Comparison of ENCODE assay signal across 9 cellular contexts in the genomic region with DNA sequence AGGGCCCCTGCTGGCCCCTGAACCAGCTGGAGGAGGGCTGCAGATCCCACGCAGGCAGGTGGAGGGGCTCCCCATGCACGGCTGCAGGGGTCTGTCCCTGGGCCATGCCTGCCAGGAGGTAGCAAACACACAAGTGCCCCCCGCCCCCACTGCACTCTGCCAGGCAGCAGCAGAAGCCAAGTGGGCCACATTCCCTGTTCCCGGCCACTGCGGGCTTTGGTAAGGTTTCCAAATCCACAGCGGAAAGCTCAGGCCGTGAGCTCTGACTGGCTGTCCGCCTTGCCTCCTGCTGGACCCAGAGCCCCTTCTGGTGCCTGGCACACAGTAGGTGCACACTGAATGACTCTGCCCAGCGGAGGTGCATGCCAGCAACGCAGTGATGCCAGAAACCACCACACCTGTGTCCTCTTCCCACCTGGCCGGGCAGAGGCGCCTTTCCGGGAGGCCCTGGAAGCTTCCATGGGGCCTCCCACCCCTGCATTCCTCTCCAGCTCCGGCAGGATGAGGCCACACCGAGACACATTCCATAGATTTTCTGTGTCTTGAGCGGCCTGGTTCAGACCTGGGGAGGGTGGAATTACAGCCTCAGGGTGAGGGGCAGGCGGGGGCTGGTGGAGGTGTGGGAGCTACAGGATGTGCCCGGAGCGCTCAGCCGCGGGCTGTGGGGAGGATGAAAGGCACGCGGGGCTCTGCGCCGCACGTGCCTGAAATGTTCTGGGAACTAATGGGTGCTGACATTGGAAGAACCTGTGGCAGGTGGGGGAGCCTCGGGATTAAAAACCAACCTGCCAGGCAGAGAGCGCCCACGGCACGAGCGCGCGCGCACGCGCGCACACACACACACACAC.
DNase-seq lines count a peak whose midpoint lies in the region; TF ChIP-seq lines count a peak whose summit lies in the region.
"Had no signal": no experiment of that assay in that cellular context is flagged by ENCODE, and none has a peak within 500 bp of the region (broad histone marks: within the 10 kb centered on the region; RNA-seq: fewer than 3 reads in every experiment).

No MANE protein-coding gene starts in this region.

- H3K27me3 ChIP-seq in A673 (replicated peaks; ENCODE audit: insufficient read depth, low read depth, low read length, poor library complexity), result no peaks in the 10 kb centered on the region

- H3K27me3 Mint-ChIP-seq in endothelial cell (ENCODE audit: unreplicated experiment) (peaks cover 12% of the 10 kb centered on the region), mesothelial cell of epicardium (ENCODE audit: low read depth) (no peaks in the 10 kb centered on the region)

- H3K9me3 ChIP-seq in A673 (ENCODE audit: low read depth, low read length, poor library complexity, severe bottlenecking), result no peaks in the 10 kb centered on the region

- TF ChIP-seq CTCF in A673 (conservative IDR thresholded peaks at IDR 0.05; ENCODE audit: low read depth, low read length) (no peak), endothelial cell (IDR thresholded peaks at IDR 0.05; ENCODE audit: unreplicated experiment) (no peak), mesothelial cell of epicardium (IDR thresholded peaks at IDR 0.05; ENCODE audit: unreplicated experiment) (no peak)

- H3K9me3 Mint-ChIP-seq in endothelial cell (ENCODE audit: unreplicated experiment) (no peaks in the 10 kb centered on the region), mesothelial cell of epicardium (no peaks in the 10 kb centered on the region)

- peaks cover 4% of the 10 kb centered on the region for H3K36me3 Mint-ChIP-seq in endothelial cell (ENCODE audit: low read depth, unreplicated experiment)
- H3K36me3 Mint-ChIP-seq in mesothelial cell of epicardium, result no peaks in the 10 kb centered on the region

- BruUV-seq in A673 (replicated peaks; lab: Mats Ljungman, UMichigan), result no TSS peak

- CTCF ChIA-PET in A673 (lab: Charles Lee) (no interaction called here), HEK293T (lab: Yijun Ruan, JAX) (interaction anchor here (0.6 kb wide), 1 partner anchor 11 kb away, joined by 6 read pairs; no protein-coding TSS in a partner anchor)

- no peak overlapping the region for H3K4me3 ChIP-seq in A673 (ENCODE audit: low read depth, low read length, poor library complexity, severe bottlenecking)
- H3K4me3 ChIP-seq: coronary artery had no signal

- POLR2A ChIA-PET in A673 (lab: Charles Lee; ENCODE audit: low non-redundant PET), result no interaction called here
- POLR2A ChIA-PET in HEK293T (lab: Yijun Ruan, JAX), result no interaction called here

- peaks cover 2% of the 10 kb centered on the region for H3K36me3 ChIP-seq in A673 (ENCODE audit: insufficient read depth, low read length, poor library complexity, severe bottlenecking)

- peak overlapping the region; percentile 70 for H3K27ac ChIP-seq in A673 (ENCODE audit: low read depth, low read length, poor library complexity, severe bottlenecking)

- peaks cover 68% of the 10 kb centered on the region for H3K4me1 ChIP-seq in A673 (ENCODE audit: insufficient read depth, low read length, poor library complexity, severe bottlenecking)

- H3K27ac Mint-ChIP-seq in endothelial cell (ENCODE audit: unreplicated experiment), result peak overlapping the region; percentile 52
- peak overlapping the region; percentile 97 for H3K27ac Mint-ChIP-seq in mesothelial cell of epicardium

- intact Hi-C loops in A673 (cut with micrococcal nuclease; ENCODE audit: unreplicated experiment), result no loop called here

- DNase-seq in A673 (ENCODE audit: low spot score), result no peak
- peak; percentile 99 for DNase-seq in NCI-H226
- peak; percentile 47 for DNase-seq in endothelial cell (ENCODE audit: low spot score)
- DNase-seq in mesothelial cell of epicardium (ENCODE audit: low spot score in 2 of 2, unreplicated experiment in 2 of 2), result peak; percentile 75 to 86
- no peak for DNase-seq in T-helper 9 cell
- DNase-seq in HEK293T (ENCODE audit: extremely low spot score), result no peak
- no peak for DNase-seq in stimulated activated CD4-positive, alpha-beta T cell treated with anti-CD3 and anti-CD28 coated beads, Interleukin-2, amount 100 ng/mL, for 24 hours
- DNase-seq in activated CD4-positive, alpha-beta T cell treated with anti-CD3 and anti-CD28 coated beads for 4 hours, result no peak

- H3K4me1 Mint-ChIP-seq in endothelial cell (ENCODE audit: unreplicated experiment), result peaks cover 20% of the 10 kb centered on the region
- H3K4me1 Mint-ChIP-seq in mesothelial cell of epicardium, result peaks cover 65% of the 10 kb centered on the region

- no peak overlapping the region for H3K4me3 Mint-ChIP-seq in endothelial cell (ENCODE audit: unreplicated experiment)
- peak overlapping the region; percentile 46 for H3K4me3 Mint-ChIP-seq in mesothelial cell of epicardium

TF ChIP-seq in HEK293T, 16 proteins besides CTCF, POLR2A, EP300 and RAD21:
- TF ChIP-seq L3MBTL2 (conservative IDR thresholded peaks at IDR 0.05) (no peak), ZNF384 (IDR thresholded peaks at IDR 0.05) (no peak)
TF ChIP-seq in HEK293T: peak in this region for 0.

Comparison
In these comparisons a context has a peak if more than half of its experiments do, and no peak if none do; other contexts are left out.
1. DNase-seq: peak in NCI-H226 (single experiment), endothelial cell (single experiment) and mesothelial cell of epicardium (2 of 2); none in A673 (single experiment), T-helper 9 cell (single experiment), HEK293T (single experiment), stimulated activated CD4-positive, alpha-beta T cell treated with anti-CD3 and anti-CD28 coated beads, Interleukin-2, amount 100 ng/mL, for 24 hours (0 of 2) and activated CD4-positive, alpha-beta T cell treated with anti-CD3 and anti-CD28 coated beads for 4 hours (0 of 2).